ENCODE assay signal across 8 cellular contexts in genomic region chr17:7561589-7562207, GRCh38. TPM values are rescaled to one million over a fixed set of nuclear protein-coding genes. Genes with fewer than 3 reads are reported as not detected.
DNase-seq lines count a peak whose midpoint lies in the region; ATAC-seq and TF ChIP-seq lines count a peak whose summit lies in the region.

SENP3 (plus strand) TSS chr17:7561919; CDS start chr17:7563077, 1,158 bp downstream.

- H4K20me1 ChIP-seq in neural cell (ENCODE audit: insufficient read depth), result no peaks in the 10 kb centered on the region

- H3K27ac Mint-ChIP-seq in stimulated activated naive CD8-positive, alpha-beta T cell treated with anti-CD3 and anti-CD28 coated beads, Interleukin-15, Interleukin-2, amounts not matched to agents 100 ng/mL and 50 ng/mL, for 24 hours, result peak within 1 kb of the TSS; percentile 93

- H3K27me3 Mint-ChIP-seq in stimulated activated naive CD8-positive, alpha-beta T cell treated with anti-CD3 and anti-CD28 coated beads, Interleukin-15, Interleukin-2, amounts not matched to agents 100 ng/mL and 50 ng/mL, for 24 hours, result no peaks in the 10 kb centered on the region

- H3K4me3 ChIP-seq in SJCRH30 (peak within 1 kb of the TSS; percentile 76), fibroblast of villous mesenchyme (ENCODE audit: low read depth, low read length) (peak within 1 kb of the TSS; percentile 84), neural cell (ENCODE audit: low read length) (peak within 1 kb of the TSS; percentile 90)

- H3K27ac ChIP-seq in SJCRH30 (peak within 1 kb of the TSS; percentile 55), neural cell (ENCODE audit: low read length) (peak within 1 kb of the TSS; percentile 92)

- H3K79me2 ChIP-seq in neural cell (replicated peaks; ENCODE audit: insufficient read depth, low read length), result peaks cover 18% of the 10 kb centered on the region

- peaks cover 32% of the 10 kb centered on the region for H3K36me3 Mint-ChIP-seq in stimulated activated naive CD8-positive, alpha-beta T cell treated with anti-CD3 and anti-CD28 coated beads, Interleukin-15, Interleukin-2, amounts not matched to agents 100 ng/mL and 50 ng/mL, for 24 hours (ENCODE audit: low read depth)

- H3K4me3 Mint-ChIP-seq in stimulated activated naive CD8-positive, alpha-beta T cell treated with anti-CD3 and anti-CD28 coated beads, Interleukin-15, Interleukin-2, amounts not matched to agents 100 ng/mL and 50 ng/mL, for 24 hours, result peak within 1 kb of the TSS; percentile 90

- peaks cover 48% of the 10 kb centered on the region for H3K4me1 Mint-ChIP-seq in stimulated activated naive CD8-positive, alpha-beta T cell treated with anti-CD3 and anti-CD28 coated beads, Interleukin-15, Interleukin-2, amounts not matched to agents 100 ng/mL and 50 ng/mL, for 24 hours (ENCODE audit: low read depth)

- peaks cover 13% of the 10 kb centered on the region for H3K36me3 ChIP-seq in SJCRH30
- H3K36me3 ChIP-seq in neural cell (ENCODE audit: insufficient read depth, low read length), result no peaks in the 10 kb centered on the region

- TF ChIP-seq CTCF in fibroblast of villous mesenchyme (IDR thresholded peaks at IDR 0.05; ENCODE audit: insufficient read depth, low read depth, low read length), result no peak
- no peak for TF ChIP-seq CTCF in neural cell (IDR thresholded peaks at IDR 0.05; ENCODE audit: poor library complexity, severe bottlenecking)

- 0 out of 2 replicates have a peak, but pooled peaks cover 5% of the 10 kb centered on the region for H3K4me1 ChIP-seq in SJCRH30

- H3K4me2 ChIP-seq in neural cell (ENCODE audit: low read length), result peak within 1 kb of the TSS; percentile 100

- H3F3A ChIP-seq in neural cell (ENCODE audit: insufficient read depth, low read length, poor library complexity, severe bottlenecking), result no peaks in the 10 kb centered on the region

- DNase-seq in DMS114 treated with DMSO at 0.1 percent for 48 hours (lab: John Stamatoyannopoulos, UW; ENCODE audit: unreplicated experiment) (peak; percentile 60), SJCRH30 (peak; percentile 79 to 82), activated gamma-delta T cell treated with Interleukin-2 at 50 U/mL for 16 hours (peak; percentile 84), fibroblast of villous mesenchyme (ENCODE audit: low read depth) (peak; percentile 92)

- H3K9me3 ChIP-seq in SJCRH30 (replicated peaks), result no peaks in the 10 kb centered on the region
- no peaks in the 10 kb centered on the region for H3K9me3 ChIP-seq in neural cell (ENCODE audit: low read length)

- no peak for TF ChIP-seq RAD21 in Ishikawa (IDR thresholded peaks at IDR 0.05; ENCODE audit: low read depth)
- no peak for TF ChIP-seq RAD21 in neural cell (conservative IDR thresholded peaks at IDR 0.05)

- no peaks in the 10 kb centered on the region for H3K9me3 Mint-ChIP-seq in stimulated activated naive CD8-positive, alpha-beta T cell treated with anti-CD3 and anti-CD28 coated beads, Interleukin-15, Interleukin-2, amounts not matched to agents 100 ng/mL and 50 ng/mL, for 24 hours

- peak; percentile 45 for ATAC-seq in GM21526 (IDR thresholded peaks at IDR 0.05; ENCODE audit: low FRiP score, unreplicated experiment)

- H3K9ac ChIP-seq in neural cell (ENCODE audit: low read length), result peak within 1 kb of the TSS; percentile 89

- peak within 1 kb of the TSS; percentile 79 for H2AFZ ChIP-seq in neural cell (ENCODE audit: low read depth, low read length)

- TF ChIP-seq EP300 in Ishikawa (IDR thresholded peaks at IDR 0.05; ENCODE audit: borderline replicate concordance) (no peak), neural cell (conservative IDR thresholded peaks at IDR 0.05; ENCODE audit: poor library complexity, severe bottlenecking) (peak; percentile 18)

- no peaks in the 10 kb centered on the region for H3K9me2 ChIP-seq in neural cell (ENCODE audit: insufficient read depth, low read length)

- no peaks in the 10 kb centered on the region for H3K27me3 ChIP-seq in SJCRH30
- no peaks in the 10 kb centered on the region for H3K27me3 ChIP-seq in neural cell (ENCODE audit: insufficient read depth, low read depth, low read length)

TF ChIP-seq in Ishikawa, 13 proteins besides CTCF, POLR2A, EP300 and RAD21:
- no peak for TF ChIP-seq TEAD4 (IDR thresholded peaks at IDR 0.05)
- TF ChIP-seq FOXM1 (IDR thresholded peaks at IDR 0.05; ENCODE audit: borderline replicate concordance, low read depth), result no peak
- TF ChIP-seq MAX (IDR thresholded peaks at IDR 0.05), result peak; percentile 66
- peak; percentile 29; the same call in 1 of the 2 replicates for TF ChIP-seq TCF12 (IDR thresholded peaks at IDR 0.05; ENCODE audit: low read depth)
- no peak; the same call in 1 of the 2 replicates for TF ChIP-seq YY1 (IDR thresholded peaks at IDR 0.05; ENCODE audit: low read depth)
- peak; percentile 79 for TF ChIP-seq TAF1 (IDR thresholded peaks at IDR 0.05; ENCODE audit: low read depth)
- TF ChIP-seq NFIC (IDR thresholded peaks at IDR 0.05), result no peak
- TF ChIP-seq USF1 (IDR thresholded peaks at IDR 0.05), result no peak
- peak; percentile 87 for TF ChIP-seq CREB1 (IDR thresholded peaks at IDR 0.05; ENCODE audit: low read depth)
- 0 out of 2 replicates have a peak, but pooled peaks have one; percentile 44 for TF ChIP-seq ZBTB7A (IDR thresholded peaks at IDR 0.05; ENCODE audit: low read depth)
- no peak for TF ChIP-seq CEBPB (IDR thresholded peaks at IDR 0.05)
- no peak for TF ChIP-seq EGR1 (IDR thresholded peaks at IDR 0.05)

TF ChIP-seq in neural cell, 6 proteins besides CTCF, POLR2A, EP300 and RAD21:
- TF ChIP-seq MXI1 (conservative IDR thresholded peaks at IDR 0.05; ENCODE audit: poor library complexity, severe bottlenecking) (peak; percentile 89), EZH2 (IDR thresholded peaks at IDR 0.05; ENCODE audit: borderline replicate concordance, insufficient read depth, low read length, poor library complexity, severe bottlenecking) (no peak), REST (IDR thresholded peaks at IDR 0.05; ENCODE audit: borderline replicate concordance) (peak; percentile 57), POLR2AphosphoS5 (IDR thresholded peaks at IDR 0.05) (peak; percentile 90)

RNA-seq across cellular contexts. Expression of gene SENP3, which starts in this region (rescaled TPM):
- total RNA-seq in SJCRH30 (2014; rRNA removed; shearing (Covaris generic)), result 63.8 and 73.6 TPM in 2 replicates
- 69.9 and 75.1 TPM in 2 replicates for total RNA-seq in fibroblast of villous mesenchyme
- polyA plus RNA-seq in neural cell, result 148 and 151 TPM in 2 replicates
- 74.8 and 105 TPM in 2 replicates for polyA minus RNA-seq in neural cell

Comparison
In these comparisons a context has a peak if more than half of its experiments do, and no peak if none do; other contexts are left out.
1. Peak in every context shown above with its lines: DNase-seq, ATAC-seq, H3K4me3 ChIP-seq and H3K27ac ChIP-seq.